ENCODE assay signal across 15 cellular contexts in the genomic region with DNA sequence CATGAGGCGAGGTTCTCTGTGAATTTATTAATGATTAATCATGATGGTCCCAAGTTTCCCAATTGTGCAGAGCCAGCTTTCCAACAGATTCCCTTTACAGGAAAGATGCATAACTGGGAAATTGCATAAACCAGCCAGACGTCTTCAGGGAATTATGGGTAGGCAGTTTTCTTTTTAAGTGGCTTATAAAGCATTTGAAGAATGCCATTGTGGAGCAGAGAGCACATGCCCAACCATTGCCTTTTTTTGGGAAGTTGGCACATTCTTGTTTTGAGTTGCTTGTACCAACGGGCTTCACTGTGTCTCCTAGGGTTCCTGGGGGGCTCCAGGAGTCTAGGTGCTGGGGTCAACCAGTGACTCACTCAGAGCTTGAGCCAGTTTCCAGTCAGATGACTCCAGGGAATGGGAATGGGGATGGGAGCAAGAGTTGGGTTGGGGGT.
A peak's percentile ranks its signal among the peaks of the same experiment; 100 is the strongest.
DNase-seq lines count a peak whose midpoint lies in the region; ATAC-seq and TF ChIP-seq lines count a peak whose summit lies in the region.
"Had no signal": no experiment of that assay in that cellular context is flagged by ENCODE, and none has a peak within 500 bp of the region (broad histone marks: within the 10 kb centered on the region; RNA-seq: fewer than 3 reads in every experiment).

No MANE protein-coding gene starts in this region.

- H3K36me3 ChIP-seq in neural progenitor cell = no peaks in the 10 kb centered on the region
- H3K36me3 ChIP-seq: esophagus muscularis mucosa, right lobe of liver, WERI-Rb-1 had no signal

- H3F3A ChIP-seq in neural progenitor cell (ENCODE audit: low read depth) = no peaks in the 10 kb centered on the region

- peaks cover 6% of the 10 kb centered on the region for H3K36me3 Mint-ChIP-seq in neural progenitor cell
- peaks cover 10% of the 10 kb centered on the region for H3K36me3 Mint-ChIP-seq in activated CD4-positive, alpha-beta T cell treated with anti-CD3 and anti-CD28 coated beads, Interleukin-2, amount 10 ng/mL, durations not matched to agents 24 days and 14 days (ENCODE audit: low read depth)

- no peak overlapping the region for H2AFZ ChIP-seq in neural progenitor cell (replicated peaks)

- no peaks in the 10 kb centered on the region for H3K4me1 ChIP-seq in neural progenitor cell

- H3K27ac ChIP-seq in neural progenitor cell = no peak overlapping the region
- H3K27ac ChIP-seq: esophagus muscularis mucosa, right lobe of liver, WERI-Rb-1 had no signal

- CTCF ChIA-PET in AG04449 (lab: Yijun Ruan, JAX) = no interaction called here

- ATAC-seq in GM21737 (IDR thresholded peaks at IDR 0.05; ENCODE audit: unreplicated experiment) = no peak
- ATAC-seq: Right ventricle myocardium inferior had no signal

- DNase-seq in AG04449 (ENCODE audit: low read depth, low spot score) (peak; percentile 85), M059J (ENCODE audit: low read depth) (peak; percentile 83), epithelial cell of proximal tubule (ENCODE audit: low read depth) (peak; percentile 85), neural progenitor cell (ENCODE audit: low spot score) (no peak), cerebellum (ENCODE audit: low spot score) (no peak), dermis blood vessel endothelial cell (no peak)
- DNase-seq in activated CD4-positive, alpha-beta T cell treated with anti-CD3 and anti-CD28 coated beads, Interleukin-2, amount 10 ng/mL, durations not matched to agents 24 days and 14 days = no peak
- DNase-seq: Kasumi-1, NCI-H345, right lobe of liver, WERI-Rb-1 had no signal

- intact Hi-C loops in activated CD4-positive, alpha-beta T cell treated with anti-CD3 and anti-CD28 coated beads, Interleukin-2, amount 10 ng/mL, durations not matched to agents 24 days and 14 days (cut with micrococcal nuclease) = no loop called here

- no peak overlapping the region for H3K9ac ChIP-seq in neural progenitor cell

- no peaks in the 10 kb centered on the region for H3K79me2 ChIP-seq in neural progenitor cell (ENCODE audit: low read depth)

- H3K9me3 Mint-ChIP-seq in neural progenitor cell = peaks cover 4% of the 10 kb centered on the region
- peaks cover 7% of the 10 kb centered on the region for H3K9me3 Mint-ChIP-seq in activated CD4-positive, alpha-beta T cell treated with anti-CD3 and anti-CD28 coated beads, Interleukin-2, amount 10 ng/mL, durations not matched to agents 24 days and 14 days

- no peaks in the 10 kb centered on the region for H4K20me1 ChIP-seq in neural progenitor cell (ENCODE audit: low read depth)

- no peak overlapping the region for H3K27ac Mint-ChIP-seq in neural progenitor cell
- no peak overlapping the region for H3K27ac Mint-ChIP-seq in activated CD4-positive, alpha-beta T cell treated with anti-CD3 and anti-CD28 coated beads, Interleukin-2, amount 10 ng/mL, durations not matched to agents 24 days and 14 days

- H3K27me3 ChIP-seq in neural progenitor cell = no peaks in the 10 kb centered on the region
- H3K27me3 ChIP-seq: esophagus muscularis mucosa, right lobe of liver had no signal

- POLR2A ChIA-PET in AG04449 (lab: Yijun Ruan, JAX) = no interaction called here

- H3K4me3 ChIP-seq in AG04449 (ENCODE audit: low read depth, low read length) = no peak overlapping the region
- no peak overlapping the region for H3K4me3 ChIP-seq in epithelial cell of proximal tubule (ENCODE audit: low read depth, low read length)
- no peak overlapping the region for H3K4me3 ChIP-seq in neural progenitor cell
- H3K4me3 ChIP-seq: esophagus muscularis mucosa, right lobe of liver had no signal

- H3K4me1 Mint-ChIP-seq in neural progenitor cell = peaks cover 7% of the 10 kb centered on the region
- H3K4me1 Mint-ChIP-seq in activated CD4-positive, alpha-beta T cell treated with anti-CD3 and anti-CD28 coated beads, Interleukin-2, amount 10 ng/mL, durations not matched to agents 24 days and 14 days = no peaks in the 10 kb centered on the region

- no peaks in the 10 kb centered on the region for H3K27me3 Mint-ChIP-seq in neural progenitor cell (ENCODE audit: insufficient read depth, low read depth)
- no peaks in the 10 kb centered on the region for H3K27me3 Mint-ChIP-seq in activated CD4-positive, alpha-beta T cell treated with anti-CD3 and anti-CD28 coated beads, Interleukin-2, amount 10 ng/mL, durations not matched to agents 24 days and 14 days
- H3K27me3 Mint-ChIP-seq: brain had no signal

- no peak overlapping the region for H3K4me2 ChIP-seq in neural progenitor cell

- TF ChIP-seq CTCF in AG04449 (IDR thresholded peaks at IDR 0.05; ENCODE audit: insufficient read depth, low read length, missing control alignments) (no peak), epithelial cell of proximal tubule (conservative IDR thresholded peaks at IDR 0.05; ENCODE audit: low read depth, low read length) (no peak), neural progenitor cell (IDR thresholded peaks at IDR 0.05) (no peak)

- peak overlapping the region; percentile 42 for H3K4me3 Mint-ChIP-seq in neural progenitor cell
- H3K4me3 Mint-ChIP-seq in activated CD4-positive, alpha-beta T cell treated with anti-CD3 and anti-CD28 coated beads, Interleukin-2, amount 10 ng/mL, durations not matched to agents 24 days and 14 days = no peak overlapping the region
- H3K4me3 Mint-ChIP-seq: brain had no signal

- H3K9me3 ChIP-seq in neural progenitor cell (ENCODE audit: low read depth) = no peaks in the 10 kb centered on the region

Comparison
In these comparisons a context has a peak if more than half of its experiments do, and no peak if none do; other contexts are left out.
1. DNase-seq: peak in AG04449 (single experiment), M059J (single experiment) and epithelial cell of proximal tubule (single experiment); none in neural progenitor cell (single experiment), cerebellum (single experiment), dermis blood vessel endothelial cell (single experiment) and activated CD4-positive, alpha-beta T cell treated with anti-CD3 and anti-CD28 coated beads, Interleukin-2, amount 10 ng/mL, durations not matched to agents 24 days and 14 days (single experiment).